In the genomic region with DNA sequence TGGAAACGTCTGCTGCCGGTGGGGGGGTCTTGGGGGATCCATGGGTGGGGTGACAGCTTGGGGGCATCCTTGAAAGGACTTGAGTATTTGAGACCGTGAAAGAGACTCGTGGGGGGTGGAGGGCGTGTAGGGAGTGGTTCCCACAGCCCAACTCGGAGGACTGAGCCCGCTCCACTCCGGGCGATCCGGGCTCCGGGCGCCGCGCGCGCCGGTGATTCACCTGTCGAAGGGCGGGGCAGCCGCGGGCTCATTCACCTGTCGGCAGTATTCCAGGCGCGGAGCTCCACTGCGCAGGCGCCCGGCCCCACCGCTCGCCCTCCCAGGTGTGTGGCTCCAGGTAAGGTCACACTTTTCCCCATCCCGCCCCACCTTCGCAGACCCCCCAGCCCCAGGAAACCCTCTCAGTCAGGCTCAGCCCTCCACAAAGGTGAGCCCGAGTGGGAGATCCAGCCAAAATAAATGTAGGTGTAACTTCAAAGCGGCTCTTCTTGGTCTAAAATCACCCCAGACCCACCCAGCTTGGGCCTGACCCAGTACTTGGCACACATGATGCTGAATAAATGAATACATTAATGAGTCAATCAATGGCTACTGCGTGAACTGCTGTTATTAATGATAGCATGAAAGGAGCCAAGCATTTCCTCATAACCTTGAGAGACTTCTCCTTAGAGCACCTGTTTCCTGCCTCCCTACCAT, we compare ENCODE assay signal across 8 cellular contexts. TPM values are rescaled to one million over a fixed set of nuclear protein-coding genes. Genes with fewer than 3 reads are reported as not detected.
DNase-seq lines count a peak whose midpoint lies in the region; ATAC-seq and TF ChIP-seq lines count a peak whose summit lies in the region.

No MANE protein-coding gene starts in this region.

- H3K27ac ChIP-seq in colonic mucosa (no peak overlapping the region), neural cell (ENCODE audit: low read length) (no peak overlapping the region)

- POLR2A ChIA-PET in GM10248 (lab: Yijun Ruan, JAX): interaction anchor here (0.6 kb wide), 1 partner anchor 237 kb away, joined by 4 read pairs; no protein-coding TSS in a partner anchor

- no peaks in the 10 kb centered on the region for H3K9me2 ChIP-seq in neural cell (ENCODE audit: insufficient read depth, low read length)

- H3K4me3 ChIP-seq in colonic mucosa (peak overlapping the region; percentile 25), neural cell (ENCODE audit: low read length) (peak overlapping the region; percentile 59)

- H3K9ac ChIP-seq in colonic mucosa (ENCODE audit: low read depth in 2 of 2, low read length in 2 of 2) (peak overlapping the region in 1 of 2 donors; percentile 55), neural cell (ENCODE audit: low read length) (peak overlapping the region; percentile 16)

- no peak for TF ChIP-seq EP300 in neural cell (conservative IDR thresholded peaks at IDR 0.05; ENCODE audit: poor library complexity, severe bottlenecking)

- peaks cover 11% of the 10 kb centered on the region for H3K79me2 ChIP-seq in neural cell (replicated peaks; ENCODE audit: insufficient read depth, low read length)

- ATAC-seq in HG03469 (IDR thresholded peaks at IDR 0.05; ENCODE audit: unreplicated experiment) (no peak), GM18870 (IDR thresholded peaks at IDR 0.05; ENCODE audit: unreplicated experiment) (no peak), HG03196 (IDR thresholded peaks at IDR 0.05; ENCODE audit: unreplicated experiment) (no peak)

- H2AFZ ChIP-seq in neural cell (ENCODE audit: low read depth, low read length): no peak overlapping the region

- H3K4me1 ChIP-seq in colonic mucosa: no peaks in the 10 kb centered on the region

- CTCF ChIA-PET in GM10248 (lab: Yijun Ruan, JAX): interaction anchor here (1.4 kb wide), 1 partner anchor 359 kb away, joined by 3 read pairs; no protein-coding TSS in a partner anchor

- H3K36me3 ChIP-seq in colonic mucosa (no peaks in the 10 kb centered on the region), neural cell (ENCODE audit: insufficient read depth, low read length) (no peaks in the 10 kb centered on the region)

- peaks cover 30% of the 10 kb centered on the region for H3K27me3 ChIP-seq in colonic mucosa
- no peaks in the 10 kb centered on the region for H3K27me3 ChIP-seq in neural cell (ENCODE audit: insufficient read depth, low read depth, low read length)

- TF ChIP-seq RAD21 in neural cell (conservative IDR thresholded peaks at IDR 0.05): no peak

- H3K4me2 ChIP-seq in neural cell (ENCODE audit: low read length): no peak overlapping the region

- no peaks in the 10 kb centered on the region for H4K20me1 ChIP-seq in neural cell (ENCODE audit: insufficient read depth)

- H3K9me3 ChIP-seq in colonic mucosa: no peaks in the 10 kb centered on the region
- H3K9me3 ChIP-seq in neural cell (ENCODE audit: low read length): no peaks in the 10 kb centered on the region

- in situ Hi-C loops in Caki2 (cut with HindIII; ENCODE audit: low pct_unique_long_range_greater_than_20kb, low sequenced_read_pairs): no loop called here

- TF ChIP-seq CTCF in colonic mucosa (IDR thresholded peaks at IDR 0.05): no peak
- TF ChIP-seq CTCF in neural cell (IDR thresholded peaks at IDR 0.05; ENCODE audit: poor library complexity, severe bottlenecking): no peak
- TF ChIP-seq CTCF in GM10248 (IDR thresholded peaks at IDR 0.05; ENCODE audit: control extremely low read depth, extremely low read depth, low read depth, missing control alignments): no peak

- DNase-seq in Caki2 (ENCODE audit: low read depth): peak; percentile 43
- DNase-seq in M059J (ENCODE audit: low read depth): peak; percentile 46
- peak; percentile 90 for DNase-seq in colonic mucosa
- no peak for DNase-seq in GM10248 (ENCODE audit: extremely low spot score)

- H3F3A ChIP-seq in neural cell (ENCODE audit: insufficient read depth, low read length, poor library complexity, severe bottlenecking): no peaks in the 10 kb centered on the region

- intact Hi-C loops in colonic mucosa (cut with DNase I): no loop called here

TF ChIP-seq in neural cell, 6 proteins besides CTCF, POLR2A, EP300 and RAD21:
- TF ChIP-seq TAF1 (IDR thresholded peaks at IDR 0.05; ENCODE audit: low read depth) (no peak), EZH2 (IDR thresholded peaks at IDR 0.05; ENCODE audit: borderline replicate concordance, insufficient read depth, low read length, poor library complexity, severe bottlenecking) (no peak), POLR2AphosphoS5 (IDR thresholded peaks at IDR 0.05) (no peak), SMC3 (conservative IDR thresholded peaks at IDR 0.05; ENCODE audit: poor library complexity) (no peak), MXI1 (conservative IDR thresholded peaks at IDR 0.05; ENCODE audit: poor library complexity, severe bottlenecking) (no peak)
- TF ChIP-seq, protein P1, sequence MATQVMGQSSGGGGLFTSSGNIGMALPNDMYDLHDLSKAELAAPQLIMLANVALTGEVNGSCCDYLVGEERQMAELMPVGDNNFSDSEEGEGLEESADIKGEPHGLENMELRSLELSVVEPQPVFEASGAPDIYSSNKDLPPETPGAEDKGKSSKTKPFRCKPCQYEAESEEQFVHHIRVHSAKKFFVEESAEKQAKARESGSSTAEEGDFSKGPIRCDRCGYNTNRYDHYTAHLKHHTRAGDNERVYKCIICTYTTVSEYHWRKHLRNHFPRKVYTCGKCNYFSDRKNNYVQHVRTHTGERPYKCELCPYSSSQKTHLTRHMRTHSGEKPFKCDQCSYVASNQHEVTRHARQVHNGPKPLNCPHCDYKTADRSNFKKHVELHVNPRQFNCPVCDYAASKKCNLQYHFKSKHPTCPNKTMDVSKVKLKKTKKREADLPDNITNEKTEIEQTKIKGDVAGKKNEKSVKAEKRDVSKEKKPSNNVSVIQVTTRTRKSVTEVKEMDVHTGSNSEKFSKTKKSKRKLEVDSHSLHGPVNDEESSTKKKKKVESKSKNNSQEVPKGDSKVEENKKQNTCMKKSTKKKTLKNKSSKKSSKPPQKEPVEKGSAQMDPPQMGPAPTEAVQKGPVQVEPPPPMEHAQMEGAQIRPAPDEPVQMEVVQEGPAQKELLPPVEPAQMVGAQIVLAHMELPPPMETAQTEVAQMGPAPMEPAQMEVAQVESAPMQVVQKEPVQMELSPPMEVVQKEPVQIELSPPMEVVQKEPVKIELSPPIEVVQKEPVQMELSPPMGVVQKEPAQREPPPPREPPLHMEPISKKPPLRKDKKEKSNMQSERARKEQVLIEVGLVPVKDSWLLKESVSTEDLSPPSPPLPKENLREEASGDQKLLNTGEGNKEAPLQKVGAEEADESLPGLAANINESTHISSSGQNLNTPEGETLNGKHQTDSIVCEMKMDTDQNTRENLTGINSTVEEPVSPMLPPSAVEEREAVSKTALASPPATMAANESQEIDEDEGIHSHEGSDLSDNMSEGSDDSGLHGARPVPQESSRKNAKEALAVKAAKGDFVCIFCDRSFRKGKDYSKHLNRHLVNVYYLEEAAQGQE (IDR thresholded peaks at IDR 0.05; ENCODE audit: borderline replicate concordance): no peak

RNA-seq across cellular contexts. Expression of a gene that starts 4.7 kb away (rescaled TPM):
- 0.14 and 0.38 TPM in 2 replicates for total RNA-seq in Caki2 (2014; rRNA removed; shearing (Covaris generic); ENCODE audit: low replicate concordance)
- total RNA-seq in M059J (2014; rRNA removed; shearing (Covaris generic)): 0.66 and 2.4 TPM in 2 replicates
- total RNA-seq in colonic mucosa: 10 to 100 TPM in 1 of 2 donors, 1 to 10 TPM in 1; 4.4 to 10.5 TPM
- 0.21 and 0.34 TPM in 2 replicates for polyA plus RNA-seq in neural cell
- polyA minus RNA-seq in neural cell: 1.5 and 1.7 TPM in 2 replicates

RNA-seq across cellular contexts. Expression of a gene that starts 36.1 kb away (rescaled TPM):
- total RNA-seq in Caki2 (2014; rRNA removed; shearing (Covaris generic); ENCODE audit: low replicate concordance): not detected in 2 replicates
- total RNA-seq in M059J (2014; rRNA removed; shearing (Covaris generic)): not detected in 2 replicates
- under 1 TPM; 0.53 to 0.82 TPM for total RNA-seq in colonic mucosa
- polyA plus RNA-seq in neural cell: not detected in 2 replicates
- polyA minus RNA-seq in neural cell: not detected in 2 replicates
